27 cellular contexts compared by ENCODE assay signal in the genomic region with DNA sequence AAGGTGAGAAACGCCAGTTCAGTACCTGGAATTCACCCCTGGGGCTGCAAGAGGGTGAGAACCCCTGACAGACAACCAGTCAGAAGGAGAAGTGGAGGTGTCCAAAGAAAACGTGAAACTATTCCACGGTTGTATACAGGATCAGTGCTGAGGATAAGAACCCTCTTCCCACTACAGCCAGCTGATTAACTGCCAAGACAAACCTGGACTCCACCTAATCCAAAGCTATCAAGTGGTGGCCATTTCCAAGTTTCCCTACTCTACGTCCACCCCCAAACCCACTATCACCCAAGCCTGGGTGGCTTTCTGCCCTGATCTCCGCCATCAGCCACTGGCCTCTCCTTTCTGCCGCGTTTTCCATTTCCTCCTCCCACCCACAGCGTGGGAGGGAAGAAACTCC.
"Had no signal": no experiment of that assay in that cellular context is flagged by ENCODE, and none has a peak within 500 bp of the region (broad histone marks: within the 10 kb centered on the region; RNA-seq: fewer than 3 reads in every experiment).

No MANE protein-coding gene starts in this region.

- H3K36me3 ChIP-seq: colonic mucosa, gastroesophageal sphincter, heart left ventricle, left lung, lower lobe of right lung had no signal

- DNase-seq: colonic mucosa; cortex of kidney; effector CD8-positive, alpha-beta T cell; effector memory CD8-positive, alpha-beta T cell; endodermal cell; erythroblast; foreskin keratinocyte; heart left ventricle; hypothalamus; immature natural killer cell; islet precursor cell; kidney; kidney glomerular epithelial cell; left colon; left lung; left ventricle myocardium superior; lower lobe of right lung; mesenchymal stem cell; mucosa of descending colon had no signal

- H3K27ac Mint-ChIP-seq: dendritic cell treated with granulocyte-macrophage colony-stimulating factor and Interleukin-4, amounts not matched to agents 40 ng/mL and 50 ng/mL, for 4 days; effector memory CD8-positive, alpha-beta T cell; endodermal cell; mesothelial cell of epicardium had no signal

- H2AFZ ChIP-seq: hepatocyte had no signal

- H3K27ac ChIP-seq: colonic mucosa, epithelial cell of prostate, foreskin keratinocyte, gastroesophageal sphincter, heart left ventricle, hepatocyte, left lung, lower lobe of right lung had no signal

- H3K4me1 ChIP-seq: colonic mucosa, foreskin keratinocyte, gastroesophageal sphincter, heart left ventricle, left lung, lower lobe of right lung had no signal

- H3K79me2 ChIP-seq: hepatocyte had no signal

- FAIRE-seq: endometrium, frontal cortex, kidney had no signal

- H3K4me3 ChIP-seq: colonic mucosa, gastroesophageal sphincter, heart left ventricle, hepatocyte, left lung, lower lobe of right lung, mucosa of descending colon had no signal

- ATAC-seq: effector memory CD8-positive, alpha-beta T cell; esophagus mucosa; foreskin keratinocyte; gastroesophageal sphincter; heart left ventricle; left colon; left lung; left ventricle myocardium superior; lower lobe of right lung; mucosa of descending colon had no signal

- H3K4me2 ChIP-seq: hepatocyte had no signal

- H3K9me3 ChIP-seq: colonic mucosa, lower lobe of right lung, mucosa of descending colon had no signal

- H3K27me3 ChIP-seq: colonic mucosa, foreskin keratinocyte, gastroesophageal sphincter, heart left ventricle, hepatocyte, left lung had no signal

- H3K9me3 Mint-ChIP-seq: effector memory CD8-positive, alpha-beta T cell; immature natural killer cell had no signal
